8 cellular contexts compared by ENCODE assay signal in genomic region chr4:138242076-138242829, GRCh38. TPM values are rescaled to one million over a fixed set of nuclear protein-coding genes. Genes with fewer than 3 reads are reported as not detected.
DNase-seq lines count a peak whose midpoint lies in the region; ATAC-seq, FAIRE-seq and TF ChIP-seq lines count a peak whose summit lies in the region.

Gene SLC7A11 (minus strand): TSS chr4:138242349. CDS start chr4:138242069, 280 bp downstream.

- TF ChIP-seq CTCF in A673 (conservative IDR thresholded peaks at IDR 0.05; ENCODE audit: low read depth, low read length): no peak

- BruUV-seq in A673 (replicated peaks; lab: Mats Ljungman, UMichigan): no TSS peak

- no peaks in the 10 kb centered on the region for H3K9me3 Mint-ChIP-seq in central memory CD8-positive, alpha-beta T cell

- H3K36me3 ChIP-seq in A673 (ENCODE audit: insufficient read depth, low read length, poor library complexity, severe bottlenecking): peaks cover 8% of the 10 kb centered on the region

- H3K4me1 Mint-ChIP-seq in central memory CD8-positive, alpha-beta T cell: no peaks in the 10 kb centered on the region

- H3K4me1 ChIP-seq in A673 (ENCODE audit: insufficient read depth, low read length, poor library complexity, severe bottlenecking): peaks cover 34% of the 10 kb centered on the region

- no peaks in the 10 kb centered on the region for H3K27me3 Mint-ChIP-seq in central memory CD8-positive, alpha-beta T cell

- H3K4me3 ChIP-seq in A673 (ENCODE audit: low read depth, low read length, poor library complexity, severe bottlenecking): peak within 1 kb of the TSS; percentile 87

- FAIRE-seq in islet of Langerhans (lab: Jason Lieb, UNC): peak; percentile 97

- no peaks in the 10 kb centered on the region for H3K27me3 ChIP-seq in A673 (replicated peaks; ENCODE audit: insufficient read depth, low read depth, low read length, poor library complexity)

- H3K4me3 Mint-ChIP-seq in central memory CD8-positive, alpha-beta T cell: peak within 1 kb of the TSS; percentile 65

- peak; percentile 98 for DNase-seq in A673 (ENCODE audit: low spot score)
- DNase-seq in NCI-H1417 (lab: John Stamatoyannopoulos, UW): peak; percentile 62 to 97 (median 80)
- peak; percentile 79 to 93 for DNase-seq in SW 1271 (lab: John Stamatoyannopoulos, UW)
- DNase-seq in central memory CD8-positive, alpha-beta T cell (ENCODE audit: low spot score in 2 of 2): no peak
- peak; percentile 15 to 26 for DNase-seq in stimulated activated CD4-positive, alpha-beta T cell treated with anti-CD3 and anti-CD28 coated beads, Interleukin-15, amount 100 ng/mL, for 48 hours (ENCODE audit: low read depth in 2 of 2)

- POLR2A ChIA-PET in A673 (lab: Charles Lee; ENCODE audit: low non-redundant PET): interaction anchor here (0.6 to 1.0 kb wide), 3 partner anchors 10 to 253 kb away, joined by 3 to 4 read pairs (median 4); no protein-coding TSS in a partner anchor

- intact Hi-C loops in A673 (cut with micrococcal nuclease; ENCODE audit: unreplicated experiment): loop anchor here (5.0 kb wide), 1 partner anchor 315 kb away; no protein-coding TSS in a partner anchor

- ATAC-seq in GM18499 (IDR thresholded peaks at IDR 0.05; ENCODE audit: insufficient read depth, unreplicated experiment): peak; percentile 95
- ATAC-seq in HG02870 (IDR thresholded peaks at IDR 0.05; ENCODE audit: unreplicated experiment): peak; percentile 99
- ATAC-seq in central memory CD8-positive, alpha-beta T cell (replicated peaks; ENCODE audit: extremely low read depth, poor library complexity, severe bottlenecking): peak; percentile 84

- CTCF ChIA-PET in A673 (lab: Charles Lee): interaction anchor here (0.7 to 1.3 kb wide), 2 partner anchors 28 to 253 kb away, joined by 3 to 5 read pairs; no protein-coding TSS in a partner anchor

- peak within 1 kb of the TSS; percentile 98 for H3K27ac ChIP-seq in A673 (ENCODE audit: low read depth, low read length, poor library complexity, severe bottlenecking)

- H3K36me3 Mint-ChIP-seq in central memory CD8-positive, alpha-beta T cell (ENCODE audit: insufficient read depth): no peaks in the 10 kb centered on the region

- peak within 1 kb of the TSS; percentile 29 for H3K27ac Mint-ChIP-seq in central memory CD8-positive, alpha-beta T cell (ENCODE audit: low read depth)

- H3K9me3 ChIP-seq in A673 (ENCODE audit: low read depth, low read length, poor library complexity, severe bottlenecking): no peaks in the 10 kb centered on the region

RNA-seq across cellular contexts. Expression of gene SLC7A11, which starts in this region (rescaled TPM):
- total RNA-seq in A673 (2021): 40.6 and 43.8 TPM in 2 replicates

Comparison
In these comparisons a context has a peak if more than half of its experiments do, and no peak if none do; other contexts are left out.
1. DNase-seq: peak in A673 (single experiment), NCI-H1417 (3 of 3), SW 1271 (2 of 2) and stimulated activated CD4-positive, alpha-beta T cell treated with anti-CD3 and anti-CD28 coated beads, Interleukin-15, amount 100 ng/mL, for 48 hours (2 of 2); none in central memory CD8-positive, alpha-beta T cell (0 of 2).
2. Peak in every context shown above with its lines, with median percentiles within 50 percentile points of each other: ATAC-seq.